In genomic region chr20:11867286-11867921, GRCh38 we compare ENCODE assay signal across 15 cellular contexts.
"Had no signal": no experiment of that assay in that cellular context is flagged by ENCODE, and none has a peak within 500 bp of the region (broad histone marks: within the 10 kb centered on the region; RNA-seq: fewer than 3 reads in every experiment).

No MANE protein-coding gene starts in this region.

- H3K27ac ChIP-seq: colonic mucosa, esophagus muscularis mucosa, heart left ventricle, tibial artery, uterus had no signal

- H3K4me1 Mint-ChIP-seq: activated naive CD4-positive, alpha-beta T cell treated with anti-CD3 and anti-CD28 coated beads, Interleukin-2, amount 10 ng/mL, durations not matched to agents 7 days and 5 days; activated T-helper 17 cell treated with anti-CD3 and anti-CD28 coated beads, Interleukin-2, amount 50 U/mL, for 72 hours; immature natural killer cell; stimulated activated memory B cell treated with anti-CD40 and anti-IgM and Interleukin-4, amounts not matched to agents 10 μg/mL and 1 μg/mL and 100 μg/mL, for 72 hours had no signal

- ATAC-seq: activated T-helper 17 cell treated with anti-CD3 and anti-CD28 coated beads, Interleukin-2, amount 50 U/mL, for 72 hours; heart left ventricle; natural killer cell treated with Interleukin-12 subunit alpha and Interleukin-12 subunit beta and Interleukin-15 and Interleukin-18, amount 100 ng/mL, for 72 hours; stimulated activated memory B cell treated with anti-CD40 and anti-IgM and Interleukin-4, amounts not matched to agents 10 μg/mL and 1 μg/mL and 100 μg/mL, for 72 hours had no signal

- H3K27me3 Mint-ChIP-seq: activated naive CD4-positive, alpha-beta T cell treated with anti-CD3 and anti-CD28 coated beads, Interleukin-2, amount 10 ng/mL, durations not matched to agents 7 days and 5 days; activated T-helper 17 cell treated with anti-CD3 and anti-CD28 coated beads, Interleukin-2, amount 50 U/mL, for 72 hours; stimulated activated memory B cell treated with anti-CD40 and anti-IgM and Interleukin-4, amounts not matched to agents 10 μg/mL and 1 μg/mL and 100 μg/mL, for 72 hours had no signal

- H3K9me3 Mint-ChIP-seq: activated naive CD4-positive, alpha-beta T cell treated with anti-CD3 and anti-CD28 coated beads, Interleukin-2, amount 10 ng/mL, durations not matched to agents 7 days and 5 days had no signal

- H3K36me3 Mint-ChIP-seq: activated naive CD4-positive, alpha-beta T cell treated with anti-CD3 and anti-CD28 coated beads, Interleukin-2, amount 10 ng/mL, durations not matched to agents 7 days and 5 days; immature natural killer cell; natural killer cell treated with Interleukin-12 subunit alpha and Interleukin-12 subunit beta and Interleukin-15 and Interleukin-18, amount 100 ng/mL, for 72 hours; stimulated activated memory B cell treated with anti-CD40 and anti-IgM and Interleukin-4, amounts not matched to agents 10 μg/mL and 1 μg/mL and 100 μg/mL, for 72 hours had no signal

- H3K27me3 ChIP-seq: colonic mucosa, esophagus muscularis mucosa, heart left ventricle, tibial artery, uterus had no signal

- H3K4me1 ChIP-seq: colonic mucosa, esophagus muscularis mucosa, heart left ventricle, tibial artery, uterus had no signal

- H3K9me3 ChIP-seq: colonic mucosa, esophagus muscularis mucosa, heart left ventricle, tibial artery, uterus had no signal

- DNase-seq: activated CD4-positive, CD25-positive, alpha-beta regulatory T cell treated with anti-CD3 and anti-CD28 coated beads, Interleukin-2, amount 50 U/mL, for 72 hours; activated naive CD4-positive, alpha-beta T cell treated with anti-CD3 and anti-CD28 coated beads, Interleukin-2, amount 10 ng/mL, durations not matched to agents 7 days and 5 days; colonic mucosa; foreskin melanocyte; heart left ventricle; immature natural killer cell; retina; stimulated activated CD4-positive, alpha-beta T cell treated with anti-CD3 and anti-CD28 coated beads, Interleukin-2, amount 100 ng/mL, for 48 hours; T-helper 9 cell; tibial artery; uterus had no signal

- H3K36me3 ChIP-seq: colonic mucosa, esophagus muscularis mucosa, heart left ventricle, tibial artery, uterus had no signal

- H3K27ac Mint-ChIP-seq: activated naive CD4-positive, alpha-beta T cell treated with anti-CD3 and anti-CD28 coated beads, Interleukin-2, amount 10 ng/mL, durations not matched to agents 7 days and 5 days; activated T-helper 17 cell treated with anti-CD3 and anti-CD28 coated beads, Interleukin-2, amount 50 U/mL, for 72 hours; immature natural killer cell; natural killer cell treated with Interleukin-12 subunit alpha and Interleukin-12 subunit beta and Interleukin-15 and Interleukin-18, amount 100 ng/mL, for 72 hours; stimulated activated memory B cell treated with anti-CD40 and anti-IgM and Interleukin-4, amounts not matched to agents 10 μg/mL and 1 μg/mL and 100 μg/mL, for 72 hours had no signal

- H3K4me3 ChIP-seq: colonic mucosa, esophagus muscularis mucosa, heart left ventricle, tibial artery, uterus had no signal

- H3K4me3 Mint-ChIP-seq: activated naive CD4-positive, alpha-beta T cell treated with anti-CD3 and anti-CD28 coated beads, Interleukin-2, amount 10 ng/mL, durations not matched to agents 7 days and 5 days; activated T-helper 17 cell treated with anti-CD3 and anti-CD28 coated beads, Interleukin-2, amount 50 U/mL, for 72 hours; immature natural killer cell; natural killer cell treated with Interleukin-12 subunit alpha and Interleukin-12 subunit beta and Interleukin-15 and Interleukin-18, amount 100 ng/mL, for 72 hours; stimulated activated memory B cell treated with anti-CD40 and anti-IgM and Interleukin-4, amounts not matched to agents 10 μg/mL and 1 μg/mL and 100 μg/mL, for 72 hours had no signal
